23 cellular contexts compared by ENCODE assay signal in the genomic region with DNA sequence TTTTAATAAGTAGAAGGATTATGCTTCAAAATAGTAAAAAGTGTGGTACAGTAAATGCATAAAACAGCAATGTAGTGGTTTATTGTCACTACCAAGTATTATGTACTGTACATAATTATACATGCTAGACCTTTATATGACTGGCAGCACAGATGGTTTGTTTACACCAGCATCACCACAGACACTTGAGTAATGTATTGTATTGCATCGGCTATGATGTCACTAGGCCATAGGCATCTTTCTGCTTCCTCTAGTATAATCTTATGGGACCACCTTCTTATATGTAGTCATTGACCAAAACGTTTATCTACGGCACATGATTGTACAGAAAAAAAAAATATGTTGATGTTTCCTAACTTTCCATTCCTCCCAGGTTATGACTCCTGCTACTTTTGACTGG. TPM values are rescaled to one million over a fixed set of nuclear protein-coding genes. Genes with fewer than 3 reads are reported as not detected.
DNase-seq lines count a peak whose midpoint lies in the region; ATAC-seq and TF ChIP-seq lines count a peak whose summit lies in the region.
"Had no signal": no experiment of that assay in that cellular context is flagged by ENCODE, and none has a peak within 500 bp of the region (broad histone marks: within the 10 kb centered on the region; RNA-seq: fewer than 3 reads in every experiment).

No MANE protein-coding gene starts in this region.

- DNase-seq in DMS 273 (lab: John Stamatoyannopoulos, UW; ENCODE audit: unreplicated experiment) (peak; percentile 19), DMS 273 treated with DMSO at 0.1 percent for 48 hours (lab: John Stamatoyannopoulos, UW) (no peak), cardiac fibroblast (ENCODE audit: low read depth in 2 of 2) (peak; percentile 17 to 44), neural progenitor cell (ENCODE audit: low spot score) (no peak), WTC11 (ENCODE audit: low spot score) (no peak), globus pallidus (ENCODE audit: low spot score) (no peak)
- DNase-seq: activated CD4-positive, CD25-positive, alpha-beta regulatory T cell treated with anti-CD3 and anti-CD28 coated beads, Interleukin-2, amount 50 U/mL, for 72 hours; activated gamma-delta T cell; Caco-2; endodermal cell; GDM1; natural killer cell; NCI-H1092; NCI-H345; spleen; T-helper 17 cell; thyroid gland had no signal

- H3K9me3 Mint-ChIP-seq in neural progenitor cell = peaks cover 2% of the 10 kb centered on the region
- peaks cover 9% of the 10 kb centered on the region for H3K9me3 Mint-ChIP-seq in WTC11
- H3K9me3 Mint-ChIP-seq: endodermal cell, natural killer cell had no signal

- H3K4me3 ChIP-seq in Loucy (ENCODE audit: low read length, poor library complexity, severe bottlenecking) (no peak overlapping the region), cardiac fibroblast (replicated peaks in 1 of 2; ENCODE audit: low read depth in 2 of 2, low read length in 2 of 2) (no peak overlapping the region), neural progenitor cell (no peak overlapping the region)
- H3K4me3 ChIP-seq: GM12878, prostate gland, spleen, thyroid gland had no signal

- H3K4me1 Mint-ChIP-seq in neural progenitor cell (peaks cover 40% of the 10 kb centered on the region), WTC11 (peaks cover 28% of the 10 kb centered on the region)

- H3F3A ChIP-seq in Loucy (ENCODE audit: low read depth) (no peaks in the 10 kb centered on the region), neural progenitor cell (ENCODE audit: low read depth) (peaks cover 12% of the 10 kb centered on the region)

- H3K9me3 ChIP-seq in Loucy (ENCODE audit: insufficient read depth, low read depth, low read length) (no peaks in the 10 kb centered on the region), neural progenitor cell (ENCODE audit: low read depth) (no peaks in the 10 kb centered on the region)
- H3K9me3 ChIP-seq: Caco-2, prostate gland, spleen, thyroid gland had no signal

- H3K27me3 ChIP-seq in Loucy (ENCODE audit: insufficient read depth, low read length, poor library complexity, severe bottlenecking) (no peaks in the 10 kb centered on the region), neural progenitor cell (no peaks in the 10 kb centered on the region)
- H3K27me3 ChIP-seq: spleen, thyroid gland had no signal

- TF ChIP-seq CTCF in Loucy (conservative IDR thresholded peaks at IDR 0.05; ENCODE audit: low read length) (no peak), cardiac fibroblast (IDR thresholded peaks at IDR 0.05; ENCODE audit: low read depth, low read length) (no peak), neural progenitor cell (IDR thresholded peaks at IDR 0.05) (no peak), WTC11 (IDR thresholded peaks at IDR 0.05) (no peak)

- H3K36me3 Mint-ChIP-seq in neural progenitor cell (no peaks in the 10 kb centered on the region), WTC11 (peaks cover 10% of the 10 kb centered on the region)
- H3K36me3 Mint-ChIP-seq: natural killer cell had no signal

- H3K4me1 ChIP-seq in Loucy (ENCODE audit: insufficient read depth, low read length, poor library complexity, severe bottlenecking) (peaks cover 37% of the 10 kb centered on the region), neural progenitor cell (peaks cover 23% of the 10 kb centered on the region)
- H3K4me1 ChIP-seq: Caco-2 had no signal

- H3K79me2 ChIP-seq in Loucy (ENCODE audit: insufficient read depth, low read length) = no peaks in the 10 kb centered on the region
- H3K79me2 ChIP-seq in neural progenitor cell (ENCODE audit: low read depth) = no peaks in the 10 kb centered on the region

- H3K27me3 Mint-ChIP-seq in neural progenitor cell (ENCODE audit: insufficient read depth, low read depth) = no peaks in the 10 kb centered on the region
- no peaks in the 10 kb centered on the region for H3K27me3 Mint-ChIP-seq in WTC11 (ENCODE audit: low read depth)
- H3K27me3 Mint-ChIP-seq: B cell, T-helper 17 cell had no signal

- POLR2A ChIA-PET in WTC11 (lab: Charles Lee) = no interaction called here

- H3K36me3 ChIP-seq in Loucy (ENCODE audit: insufficient read depth, low read length) (no peaks in the 10 kb centered on the region), neural progenitor cell (no peaks in the 10 kb centered on the region)
- H3K36me3 ChIP-seq: prostate gland, spleen, thyroid gland had no signal

- ATAC-seq in WTC11 (no peak), GM21447 (IDR thresholded peaks at IDR 0.05; ENCODE audit: unreplicated experiment) (no peak)
- ATAC-seq: GM12878, natural killer cell, T-helper 17 cell had no signal

- peak overlapping the region; percentile 29 for H3K27ac Mint-ChIP-seq in neural progenitor cell
- no peak overlapping the region for H3K27ac Mint-ChIP-seq in WTC11
- H3K27ac Mint-ChIP-seq: B cell, endodermal cell, natural killer cell, T-helper 17 cell had no signal

- H2AFZ ChIP-seq in Loucy (ENCODE audit: low read length) (0 out of 2 replicates have a peak overlapping the region, but pooled peaks have one; percentile 52), neural progenitor cell (replicated peaks) (peak overlapping the region; percentile 84)

- H3K27ac ChIP-seq in neural progenitor cell = no peak overlapping the region
- H3K27ac ChIP-seq: 22Rv1, prostate gland, spleen, thyroid gland had no signal

- H3K4me3 Mint-ChIP-seq in neural progenitor cell = no peak overlapping the region
- no peak overlapping the region for H3K4me3 Mint-ChIP-seq in WTC11
- H3K4me3 Mint-ChIP-seq: B cell, endodermal cell, natural killer cell, T-helper 17 cell had no signal

- no peaks in the 10 kb centered on the region for H3K9me2 ChIP-seq in Loucy (replicated peaks; ENCODE audit: low read depth, low read length)

- H3K4me2 ChIP-seq in Loucy (ENCODE audit: low read depth, low read length, poor library complexity, severe bottlenecking) (no peak overlapping the region), neural progenitor cell (no peak overlapping the region)

- H4K20me1 ChIP-seq in Loucy (ENCODE audit: insufficient read depth, low read length, poor library complexity, severe bottlenecking) (no peaks in the 10 kb centered on the region), neural progenitor cell (ENCODE audit: low read depth) (no peaks in the 10 kb centered on the region)

- CTCF ChIA-PET in WTC11 (lab: Charles Lee) = no interaction called here

- peak overlapping the region; percentile 15 for H3K9ac ChIP-seq in Loucy (ENCODE audit: low read depth, low read length, poor library complexity, severe bottlenecking)
- H3K9ac ChIP-seq in neural progenitor cell = no peak overlapping the region

TF ChIP-seq in WTC11, 78 proteins besides CTCF, POLR2A, EP300 and RAD21:
- TF ChIP-seq, protein P1, sequence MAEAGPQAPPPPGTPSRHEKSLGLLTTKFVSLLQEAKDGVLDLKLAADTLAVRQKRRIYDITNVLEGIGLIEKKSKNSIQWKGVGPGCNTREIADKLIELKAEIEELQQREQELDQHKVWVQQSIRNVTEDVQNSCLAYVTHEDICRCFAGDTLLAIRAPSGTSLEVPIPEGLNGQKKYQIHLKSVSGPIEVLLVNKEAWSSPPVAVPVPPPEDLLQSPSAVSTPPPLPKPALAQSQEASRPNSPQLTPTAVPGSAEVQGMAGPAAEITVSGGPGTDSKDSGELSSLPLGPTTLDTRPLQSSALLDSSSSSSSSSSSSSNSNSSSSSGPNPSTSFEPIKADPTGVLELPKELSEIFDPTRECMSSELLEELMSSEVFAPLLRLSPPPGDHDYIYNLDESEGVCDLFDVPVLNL (CRISPR knock-in tag; IDR thresholded peaks at IDR 0.05; ENCODE audit: borderline replicate concordance, low read depth) = no peak
- TF ChIP-seq PRRX2 (CRISPR knock-in tag; IDR thresholded peaks at IDR 0.05) (no peak), HMGA2 (CRISPR knock-in tag; IDR thresholded peaks at IDR 0.05) (no peak), FOXP1 (CRISPR knock-in tag; IDR thresholded peaks at IDR 0.05; ENCODE audit: borderline replicate concordance) (no peak)
- TF ChIP-seq, protein P2, sequence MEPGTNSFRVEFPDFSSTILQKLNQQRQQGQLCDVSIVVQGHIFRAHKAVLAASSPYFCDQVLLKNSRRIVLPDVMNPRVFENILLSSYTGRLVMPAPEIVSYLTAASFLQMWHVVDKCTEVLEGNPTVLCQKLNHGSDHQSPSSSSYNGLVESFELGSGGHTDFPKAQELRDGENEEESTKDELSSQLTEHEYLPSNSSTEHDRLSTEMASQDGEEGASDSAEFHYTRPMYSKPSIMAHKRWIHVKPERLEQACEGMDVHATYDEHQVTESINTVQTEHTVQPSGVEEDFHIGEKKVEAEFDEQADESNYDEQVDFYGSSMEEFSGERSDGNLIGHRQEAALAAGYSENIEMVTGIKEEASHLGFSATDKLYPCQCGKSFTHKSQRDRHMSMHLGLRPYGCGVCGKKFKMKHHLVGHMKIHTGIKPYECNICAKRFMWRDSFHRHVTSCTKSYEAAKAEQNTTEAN (CRISPR knock-in tag; IDR thresholded peaks at IDR 0.05) = no peak

RNA-seq across cellular contexts. Expression of a gene that starts 31.9 kb away (rescaled TPM):
- total RNA-seq in neural progenitor cell (ENCODE audit: low replicate concordance) = 156 and 175 TPM in 2 replicates
- 24.9 to 29.7 TPM (median 27.8 TPM) in 3 replicates for total RNA-seq in WTC11 (2021)

Comparison
In these comparisons a context has a peak if more than half of its experiments do, and no peak if none do; other contexts are left out.
1. DNase-seq: peak in DMS 273 (single experiment) and cardiac fibroblast (2 of 2); none in DMS 273 treated with DMSO at 0.1 percent for 48 hours (single experiment), neural progenitor cell (single experiment), WTC11 (single experiment) and globus pallidus (single experiment).